ENCODE assay signal across 29 cellular contexts in the genomic region with DNA sequence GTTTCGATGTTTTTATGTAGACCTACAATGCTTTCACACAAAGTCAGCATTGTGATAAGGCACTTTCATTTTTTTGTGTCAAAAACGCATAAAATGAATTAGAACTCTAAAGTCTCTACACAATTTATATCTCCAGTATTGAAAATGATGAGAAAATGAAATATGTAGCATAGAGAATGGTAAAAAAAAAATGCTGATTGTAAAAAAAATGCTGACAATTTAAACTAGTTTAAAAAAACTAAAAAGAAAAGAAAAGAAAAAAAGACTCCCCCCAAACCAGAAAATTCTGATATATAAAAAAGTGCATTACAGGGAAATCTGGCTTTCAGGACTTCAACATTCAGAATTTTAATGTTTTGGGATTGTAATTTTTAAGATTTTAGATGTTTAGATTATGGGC.
"Had no signal": no experiment of that assay in that cellular context is flagged by ENCODE, and none has a peak within 500 bp of the region (broad histone marks: within the 10 kb centered on the region; RNA-seq: fewer than 3 reads in every experiment).

No MANE protein-coding gene starts in this region.

- H3K4me1 ChIP-seq: stomach, suprapubic skin, testis, thyroid gland, transverse colon, upper lobe of left lung, upper lobe of right lung, uterus, vagina had no signal

- H3K9me3 ChIP-seq: stomach, suprapubic skin, testis, thoracic aorta, thyroid gland, tibial artery, tibial nerve, transverse colon, upper lobe of left lung, upper lobe of right lung, uterus, vagina had no signal

- ATAC-seq: stimulated activated effector memory CD8-positive, alpha-beta T cell treated with anti-CD3 and anti-CD28 coated beads, Interleukin-12 subunit alpha, Interleukin-12 subunit beta, amount 100 ng/mL, for 72 hours; stimulated activated memory B cell treated with anti-CD40 and anti-IgM and Interleukin-4, amounts not matched to agents 10 μg/mL and 1 μg/mL and 100 μg/mL, for 72 hours; stimulated activated naive B cell treated with anti-CD40 and anti-IgM and Interleukin-4, amounts not matched to agents 10 μg/mL and 1 μg/mL and 100 μg/mL, for 72 hours; stimulated activated naive CD8-positive, alpha-beta T cell treated with anti-CD3 and anti-CD28 coated beads, Interleukin-15, amount 100 ng/mL, for 72 hours; stimulated activated naive CD8-positive, alpha-beta T cell treated with anti-CD3 and anti-CD28 coated beads, Interleukin-15, Interleukin-2, amounts not matched to agents 100 U/mL and 50 U/mL, for 24 hours; upper lobe of right lung had no signal

- H3K4me1 Mint-ChIP-seq: stimulated activated effector memory CD8-positive, alpha-beta T cell treated with anti-CD3 and anti-CD28 coated beads, Interleukin-12 subunit alpha, Interleukin-12 subunit beta, amount 100 ng/mL, for 72 hours; stimulated activated memory B cell treated with anti-CD40 and anti-IgM and Interleukin-4, amounts not matched to agents 10 μg/mL and 1 μg/mL and 100 μg/mL, for 72 hours; stimulated activated naive B cell treated with anti-CD40 and anti-IgM and Interleukin-4, amounts not matched to agents 10 μg/mL and 1 μg/mL and 100 μg/mL, for 72 hours; stimulated activated naive CD8-positive, alpha-beta T cell treated with anti-CD3 and anti-CD28 coated beads, Interleukin-15, amount 100 ng/mL, for 72 hours had no signal

- H3K27ac ChIP-seq: stomach, suprapubic skin, testis, thoracic aorta, thyroid gland, tibial artery, tibial nerve, transverse colon, upper lobe of left lung, upper lobe of right lung, uterus, vagina had no signal

- H3K36me3 Mint-ChIP-seq: stimulated activated effector memory CD8-positive, alpha-beta T cell treated with anti-CD3 and anti-CD28 coated beads, Interleukin-12 subunit alpha, Interleukin-12 subunit beta, amount 100 ng/mL, for 72 hours; stimulated activated memory B cell treated with anti-CD40 and anti-IgM and Interleukin-4, amounts not matched to agents 10 μg/mL and 1 μg/mL and 100 μg/mL, for 72 hours; stimulated activated naive B cell treated with anti-CD40 and anti-IgM and Interleukin-4, amounts not matched to agents 10 μg/mL and 1 μg/mL and 100 μg/mL, for 72 hours; type B pancreatic cell had no signal

- H3K4me3 Mint-ChIP-seq: stimulated activated effector memory CD8-positive, alpha-beta T cell treated with anti-CD3 and anti-CD28 coated beads, Interleukin-12 subunit alpha, Interleukin-12 subunit beta, amount 100 ng/mL, for 72 hours; stimulated activated memory B cell treated with anti-CD40 and anti-IgM and Interleukin-4, amounts not matched to agents 10 μg/mL and 1 μg/mL and 100 μg/mL, for 72 hours; stimulated activated naive B cell treated with anti-CD40 and anti-IgM and Interleukin-4, amounts not matched to agents 10 μg/mL and 1 μg/mL and 100 μg/mL, for 72 hours; stimulated activated naive CD8-positive, alpha-beta T cell treated with anti-CD3 and anti-CD28 coated beads, Interleukin-15, amount 100 ng/mL, for 72 hours; stimulated activated naive CD8-positive, alpha-beta T cell treated with anti-CD3 and anti-CD28 coated beads, Interleukin-15, Interleukin-2, amounts not matched to agents 100 ng/mL and 50 ng/mL, for 24 hours; type B pancreatic cell had no signal

- FAIRE-seq: urothelium cell line had no signal

- H3K4me3 ChIP-seq: stomach, suprapubic skin, testis, thoracic aorta, thyroid gland, tibial artery, tibial nerve, transverse colon, upper lobe of left lung, upper lobe of right lung, uterus, vagina had no signal

- H3K27me3 ChIP-seq: stomach, suprapubic skin, testis, thyroid gland, tibial artery, tibial nerve, transverse colon, upper lobe of left lung, upper lobe of right lung, uterus, vagina had no signal

- DNase-seq: stimulated activated CD4-positive, alpha-beta T cell treated with anti-CD3 and anti-CD28 coated beads, Interleukin-2, amount 100 ng/mL, for 48 hours; stimulated activated CD4-positive, alpha-beta T cell treated with anti-CD3 and anti-CD28 coated beads, Interleukin-4, amount 100 ng/mL, for 1 hour; stimulated activated CD4-positive, alpha-beta T cell treated with anti-CD3 and anti-CD28 coated beads, Interleukin-4, amount 100 ng/mL, for 24 hours; stimulated activated CD4-positive, alpha-beta T cell treated with anti-CD3 and anti-CD28 coated beads, Interleukin-4, amount 100 ng/mL, for 4 hours; stimulated activated CD8-positive, alpha-beta memory T cell treated with anti-CD3 and anti-CD28 coated beads, Interleukin-4, amount 100 ng/mL, for 48 hours; stimulated activated naive B cell treated with anti-CD40 and anti-IgM and Interleukin-4, amounts not matched to agents 10 μg/mL and 1 μg/mL and 100 μg/mL, for 72 hours; stimulated activated naive CD4-positive, alpha-beta T cell; stimulated activated naive CD4-positive, alpha-beta T cell treated with Interleukin-2 at 50 U/mL for 16 hours; stimulated activated naive CD8-positive, alpha-beta T cell treated with anti-CD3 and anti-CD28 coated beads, Interleukin-15, amount 100 ng/mL, for 72 hours; stimulated activated naive CD8-positive, alpha-beta T cell treated with anti-CD3 and anti-CD28 coated beads, Interleukin-15, Interleukin-2, amounts not matched to agents 100 U/mL and 50 U/mL, for 24 hours; stomach; substantia nigra; testis; thyroid gland; tibial artery; transverse colon; trophoblast cell; upper lobe of left lung; upper lobe of right lung; uterus had no signal

- H3K27ac Mint-ChIP-seq: stimulated activated effector memory CD8-positive, alpha-beta T cell treated with anti-CD3 and anti-CD28 coated beads, Interleukin-12 subunit alpha, Interleukin-12 subunit beta, amount 100 ng/mL, for 72 hours; stimulated activated memory B cell treated with anti-CD40 and anti-IgM and Interleukin-4, amounts not matched to agents 10 μg/mL and 1 μg/mL and 100 μg/mL, for 72 hours; stimulated activated naive B cell treated with anti-CD40 and anti-IgM and Interleukin-4, amounts not matched to agents 10 μg/mL and 1 μg/mL and 100 μg/mL, for 72 hours; stimulated activated naive CD8-positive, alpha-beta T cell treated with anti-CD3 and anti-CD28 coated beads, Interleukin-15, amount 100 ng/mL, for 72 hours; stimulated activated naive CD8-positive, alpha-beta T cell treated with anti-CD3 and anti-CD28 coated beads, Interleukin-15, Interleukin-2, amounts not matched to agents 100 ng/mL and 50 ng/mL, for 24 hours; type B pancreatic cell had no signal

- H3K36me3 ChIP-seq: stomach, suprapubic skin, thoracic aorta, thyroid gland, tibial artery, tibial nerve, transverse colon, upper lobe of left lung, upper lobe of right lung, uterus, vagina had no signal

- H3K9me3 Mint-ChIP-seq: stimulated activated effector memory CD8-positive, alpha-beta T cell treated with anti-CD3 and anti-CD28 coated beads, Interleukin-12 subunit alpha, Interleukin-12 subunit beta, amount 100 ng/mL, for 72 hours; stimulated activated memory B cell treated with anti-CD40 and anti-IgM and Interleukin-4, amounts not matched to agents 10 μg/mL and 1 μg/mL and 100 μg/mL, for 72 hours; stimulated activated naive B cell treated with anti-CD40 and anti-IgM and Interleukin-4, amounts not matched to agents 10 μg/mL and 1 μg/mL and 100 μg/mL, for 72 hours; stimulated activated naive CD8-positive, alpha-beta T cell treated with anti-CD3 and anti-CD28 coated beads, Interleukin-15, amount 100 ng/mL, for 72 hours; stimulated activated naive CD8-positive, alpha-beta T cell treated with anti-CD3 and anti-CD28 coated beads, Interleukin-15, Interleukin-2, amounts not matched to agents 100 ng/mL and 50 ng/mL, for 24 hours; type B pancreatic cell had no signal

- H3K27me3 Mint-ChIP-seq: stimulated activated memory B cell treated with anti-CD40 and anti-IgM and Interleukin-4, amounts not matched to agents 10 μg/mL and 1 μg/mL and 100 μg/mL, for 72 hours; stimulated activated naive CD8-positive, alpha-beta T cell treated with anti-CD3 and anti-CD28 coated beads, Interleukin-15, amount 100 ng/mL, for 72 hours; stimulated activated naive CD8-positive, alpha-beta T cell treated with anti-CD3 and anti-CD28 coated beads, Interleukin-15, Interleukin-2, amounts not matched to agents 100 ng/mL and 50 ng/mL, for 24 hours had no signal
